In the genomic region with DNA sequence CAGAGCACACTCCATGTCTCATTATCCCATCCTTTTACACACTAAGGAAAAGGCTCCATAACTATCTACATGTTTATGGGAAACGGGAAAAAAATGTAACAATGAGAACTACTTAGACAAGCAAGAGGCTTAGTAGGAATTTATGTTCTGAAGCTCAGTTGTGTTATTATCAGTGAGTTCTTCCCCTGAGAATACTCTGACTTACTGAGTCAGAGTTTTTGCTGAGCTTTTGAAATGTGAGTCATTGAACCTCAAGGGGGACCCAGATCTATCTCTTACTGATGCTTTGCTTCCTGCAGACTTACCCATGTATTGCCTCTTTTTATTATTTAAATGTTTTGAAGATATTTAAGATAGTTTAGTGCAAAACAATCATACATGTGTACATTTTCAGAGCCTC, we compare ENCODE assay signal across 1 cellular context.
A peak's percentile ranks its signal among the peaks of the same experiment; 100 is the strongest.
TF ChIP-seq lines count a peak whose summit lies in the region.

No MANE protein-coding gene starts in this region.

TF ChIP-seq in K562, 482 proteins besides CTCF, POLR2A, EP300 and RAD21:
- no peak for TF ChIP-seq SMARCA4 (IDR thresholded peaks at IDR 0.05)
- TF ChIP-seq ZNF316 (IDR thresholded peaks at IDR 0.05), result peak; percentile 45; the same call in 1 of the 2 replicates
- 0 out of 2 replicates have a peak, but pooled peaks have one; percentile 22 for TF ChIP-seq MAFG (tag; conservative IDR thresholded peaks at IDR 0.05)
- no peak for TF ChIP-seq MCM5 (IDR thresholded peaks at IDR 0.05; ENCODE audit: low read depth)
- peak; percentile 37; the same call in 1 of the 2 replicates for TF ChIP-seq C11orf30 (IDR thresholded peaks at IDR 0.05; ENCODE audit: low read depth)
- TF ChIP-seq FOSL1 (tag; conservative IDR thresholded peaks at IDR 0.05), result 0 out of 2 replicates have a peak, but pooled peaks have one; percentile 19
